20 cellular contexts compared by ENCODE assay signal in the genomic region with DNA sequence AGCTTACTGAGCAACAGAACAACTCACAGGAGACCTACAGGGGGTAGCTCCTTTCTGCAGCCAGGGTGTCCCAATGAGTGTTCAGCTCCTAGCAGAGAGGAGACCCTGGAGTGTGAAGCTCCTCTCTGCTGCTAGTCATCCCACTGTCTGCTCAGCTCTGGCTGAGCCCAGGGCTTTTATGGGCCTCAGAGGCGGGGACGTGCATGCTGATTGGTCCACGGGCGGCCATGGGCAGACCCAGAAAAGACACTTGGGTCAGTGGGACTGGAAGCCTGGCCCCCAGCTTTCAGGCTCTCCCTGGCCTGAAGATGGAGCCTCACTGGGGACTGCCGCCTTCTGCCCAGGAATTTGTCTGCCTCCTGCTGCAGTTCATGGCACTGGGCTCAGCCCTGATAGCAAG. TPM values are rescaled to one million over a fixed set of nuclear protein-coding genes. Genes with fewer than 3 reads are reported as not detected.
DNase-seq lines count a peak whose midpoint lies in the region; ATAC-seq, FAIRE-seq and TF ChIP-seq lines count a peak whose summit lies in the region.
"Had no signal": no experiment of that assay in that cellular context is flagged by ENCODE, and none has a peak within 500 bp of the region (broad histone marks: within the 10 kb centered on the region; RNA-seq: fewer than 3 reads in every experiment).

No MANE protein-coding gene starts in this region.

- H4K20me1 ChIP-seq in HepG2 (ENCODE audit: insufficient read depth, low read length): no peaks in the 10 kb centered on the region

- H2BK15ac ChIP-seq in mesendoderm (replicated peaks; ENCODE audit: low read depth): no peak overlapping the region

- H3K4ac ChIP-seq in mesendoderm (ENCODE audit: low read depth, low read length): no peak overlapping the region

- no peak for TF ChIP-seq RAD21 in HepG2 (CRISPR knock-in tag; IDR thresholded peaks at IDR 0.05)

- H3K9me3 Mint-ChIP-seq in endodermal cell: no peaks in the 10 kb centered on the region
- H3K9me3 Mint-ChIP-seq in T-helper 2 cell treated with Interferon-gamma antibody and Interleukin-4, amounts not matched to agents 5 μg/mL and 100 μg/mL, for 36 hours: peaks cover 6% of the 10 kb centered on the region
- peaks cover 2% of the 10 kb centered on the region for H3K9me3 Mint-ChIP-seq in activated CD4-positive, alpha-beta memory T cell treated with anti-CD3 and anti-CD28 coated beads, Interleukin-2, amount 10 ng/mL, durations not matched to agents 7 days and 5 days

- intact Hi-C loops in HepG2 (cut with micrococcal nuclease; ENCODE audit: unreplicated experiment): no loop called here
- intact Hi-C loops in right lobe of liver (cut with DNase I): no loop called here

- ATAC-seq in HepG2: peak; percentile 60
- ATAC-seq in right lobe of liver: no peak
- ATAC-seq in GM21390 (IDR thresholded peaks at IDR 0.05; ENCODE audit: unreplicated experiment): no peak
- ATAC-seq: CD8-positive, alpha-beta T cell; GM12878 had no signal

- FAIRE-seq in HepG2 (lab: Jason Lieb, UNC): no peak
- FAIRE-seq: GM12878, GM18507 had no signal

- no peak overlapping the region for H3K4me2 ChIP-seq in HepG2 (ENCODE audit: low read depth, low read length)
- H3K4me2 ChIP-seq in mesendoderm (ENCODE audit: low read length): no peak overlapping the region

- TF ChIP-seq EP300 in HepG2 (IDR thresholded peaks at IDR 0.05; ENCODE audit: low read depth in 2 of 2, low read length in 2 of 2): no peak
- TF ChIP-seq EP300 in HepG2 (CRISPR knock-in tag; IDR thresholded peaks at IDR 0.05; ENCODE audit: borderline replicate concordance): no peak

- no peak for TF ChIP-seq CTCF in HepG2 (CRISPR knock-in tag; IDR thresholded peaks at IDR 0.05)
- no peak for TF ChIP-seq CTCF in right lobe of liver (IDR thresholded peaks at IDR 0.05)
- no peak for TF ChIP-seq CTCF in endodermal cell (conservative IDR thresholded peaks at IDR 0.05)

- H3K23ac ChIP-seq in mesendoderm (ENCODE audit: low read length): no peak overlapping the region

- no peak overlapping the region for H3K9ac ChIP-seq in HepG2 (ENCODE audit: insufficient read depth, low read depth, low read length)
- no peak overlapping the region for H3K9ac ChIP-seq in endodermal cell (ENCODE audit: extremely low read depth, low read length, poor library complexity, severe bottlenecking)
- H3K9ac ChIP-seq in mesendoderm (ENCODE audit: low read length): no peak overlapping the region

- WGBS in HepG2 (ENCODE audit: low lambda C conversion rate): no CpG with 5 or more reads among the region's 5 CpGs
- WGBS in right lobe of liver (ENCODE audit: insufficient coverage, low coverage, low lambda C conversion rate, missing lambda C conversion rate): no CpG with 5 or more reads among the region's 5 CpGs
- 67 to 83% methylated on average over 1 to 5 of the region's 5 CpGs for WGBS in endodermal cell (ENCODE audit: insufficient coverage in 1 of 2, insufficient read length in 1 of 2), 2 experiments
- no CpG with 5 or more reads among the region's 5 CpGs for WGBS in mesendoderm (ENCODE audit: extremely low coverage, insufficient coverage, low lambda C conversion rate)

- H3K18ac ChIP-seq in mesendoderm (ENCODE audit: low read length): no peak overlapping the region

- H3K9me3 ChIP-seq in HepG2 (ENCODE audit: low read length): no peaks in the 10 kb centered on the region
- no peaks in the 10 kb centered on the region for H3K9me3 ChIP-seq in right lobe of liver
- H3K9me3 ChIP-seq in endodermal cell (ENCODE audit: control insufficient read depth, low read length): no peaks in the 10 kb centered on the region

- H3K27ac ChIP-seq in HepG2 (ENCODE audit: extremely low read length, insufficient read depth, low read length): no peak overlapping the region
- H3K27ac ChIP-seq in right lobe of liver: no peak overlapping the region
- H3K27ac ChIP-seq in endodermal cell (ENCODE audit: low read depth, low read length): no peak overlapping the region
- no peak overlapping the region for H3K27ac ChIP-seq in mesendoderm (ENCODE audit: low read depth, low read length)
- H3K27ac ChIP-seq: 22Rv1 had no signal

- H3K4me3 ChIP-seq in HepG2 (replicated peaks in 1 of 3; ENCODE audit: insufficient read depth in 1 of 3, low read depth in 2 of 3, low read length in 3 of 3) (no peak overlapping the region), right lobe of liver (no peak overlapping the region), endodermal cell (ENCODE audit: low read length) (no peak overlapping the region), mesendoderm (ENCODE audit: low read length) (no peak overlapping the region)
- H3K4me3 ChIP-seq: GM12878 had no signal

- in situ Hi-C loops in HepG2 (cut with HindIII; ENCODE audit: extremely low pct_ligation_motif_present, low pct_unique_long_range_greater_than_20kb): no loop called here

- peak overlapping the region; percentile 39 for H3K56ac ChIP-seq in mesendoderm (ENCODE audit: low read length)

- H2AFZ ChIP-seq in HepG2 (ENCODE audit: low read length): no peak overlapping the region

- no peak overlapping the region for H3K4me3 Mint-ChIP-seq in endodermal cell
- H3K4me3 Mint-ChIP-seq in T-helper 2 cell treated with Interferon-gamma antibody and Interleukin-4, amounts not matched to agents 5 μg/mL and 100 μg/mL, for 36 hours: no peak overlapping the region
- H3K4me3 Mint-ChIP-seq in activated CD4-positive, alpha-beta memory T cell treated with anti-CD3 and anti-CD28 coated beads, Interleukin-2, amount 10 ng/mL, durations not matched to agents 7 days and 5 days: no peak overlapping the region
- H3K4me3 Mint-ChIP-seq: CD14-positive monocyte; CD8-positive, alpha-beta T cell had no signal

- no TSS peak for BruUV-seq in HepG2 (replicated peaks; lab: Mats Ljungman, UMichigan)

- H2AK5ac ChIP-seq in mesendoderm (ENCODE audit: low read length): no peak overlapping the region

- no peaks in the 10 kb centered on the region for H3K36me3 Mint-ChIP-seq in endodermal cell (ENCODE audit: low read depth)
- H3K36me3 Mint-ChIP-seq in T-helper 2 cell treated with Interferon-gamma antibody and Interleukin-4, amounts not matched to agents 5 μg/mL and 100 μg/mL, for 36 hours (ENCODE audit: low read depth): no peaks in the 10 kb centered on the region
- peaks cover 2% of the 10 kb centered on the region for H3K36me3 Mint-ChIP-seq in activated CD4-positive, alpha-beta memory T cell treated with anti-CD3 and anti-CD28 coated beads, Interleukin-2, amount 10 ng/mL, durations not matched to agents 7 days and 5 days (ENCODE audit: low read depth)
- H3K36me3 Mint-ChIP-seq: CD14-positive monocyte; CD8-positive, alpha-beta T cell had no signal

- H3K79me2 ChIP-seq in HepG2 (ENCODE audit: insufficient read depth, low read length) (no peaks in the 10 kb centered on the region), mesendoderm (ENCODE audit: control insufficient read depth, insufficient read depth, low read length) (no peaks in the 10 kb centered on the region)

- no peak overlapping the region for H4K5ac ChIP-seq in mesendoderm (ENCODE audit: low read length)

- H3K36me3 ChIP-seq in HepG2 (replicated peaks in 1 of 2; ENCODE audit: control insufficient read depth in 1 of 2, insufficient read depth in 2 of 2, low read length in 2 of 2) (no peaks in the 10 kb centered on the region), right lobe of liver (no peaks in the 10 kb centered on the region), endodermal cell (ENCODE audit: control insufficient read depth, insufficient read depth, low read length) (no peaks in the 10 kb centered on the region), mesendoderm (ENCODE audit: control insufficient read depth, insufficient read depth, low read length) (no peaks in the 10 kb centered on the region)

- H3K27ac Mint-ChIP-seq in endodermal cell: peak overlapping the region; percentile 13
- H3K27ac Mint-ChIP-seq in T-helper 2 cell treated with Interferon-gamma antibody and Interleukin-4, amounts not matched to agents 5 μg/mL and 100 μg/mL, for 36 hours: no peak overlapping the region
- H3K27ac Mint-ChIP-seq in activated CD4-positive, alpha-beta memory T cell treated with anti-CD3 and anti-CD28 coated beads, Interleukin-2, amount 10 ng/mL, durations not matched to agents 7 days and 5 days: no peak overlapping the region
- H3K27ac Mint-ChIP-seq: CD14-positive monocyte; CD8-positive, alpha-beta T cell had no signal

- H3K4me1 ChIP-seq in HepG2 (ENCODE audit: insufficient read depth, low read length) (no peaks in the 10 kb centered on the region), right lobe of liver (no peaks in the 10 kb centered on the region), endodermal cell (ENCODE audit: control insufficient read depth, insufficient read depth, low read length) (no peaks in the 10 kb centered on the region), mesendoderm (ENCODE audit: control insufficient read depth, low read depth, low read length) (peaks cover 11% of the 10 kb centered on the region)

- no peaks in the 10 kb centered on the region for H3K79me1 ChIP-seq in mesendoderm (ENCODE audit: low read length)

- POLR2A ChIA-PET in HepG2 (lab: Yijun Ruan, JAX): no interaction called here
- POLR2A ChIA-PET in activated CD4-positive, alpha-beta memory T cell treated with anti-CD3 and anti-CD28 coated beads, Interleukin-2, amount 10 ng/mL, durations not matched to agents 7 days and 5 days (lab: Charles Lee): no interaction called here

- peaks cover 10% of the 10 kb centered on the region for H3K27me3 Mint-ChIP-seq in endodermal cell (ENCODE audit: insufficient read depth)
- H3K27me3 Mint-ChIP-seq in T-helper 2 cell treated with Interferon-gamma antibody and Interleukin-4, amounts not matched to agents 5 μg/mL and 100 μg/mL, for 36 hours (ENCODE audit: low read depth): peaks cover 31% of the 10 kb centered on the region
- H3K27me3 Mint-ChIP-seq in activated CD4-positive, alpha-beta memory T cell treated with anti-CD3 and anti-CD28 coated beads, Interleukin-2, amount 10 ng/mL, durations not matched to agents 7 days and 5 days: peaks cover 34% of the 10 kb centered on the region

- CTCF ChIA-PET in HepG2 (lab: Yijun Ruan, JAX; ENCODE audit: low intra/inter-chr PET ratio, low total read pairs): no interaction called here
- CTCF ChIA-PET in activated CD4-positive, alpha-beta memory T cell treated with anti-CD3 and anti-CD28 coated beads, Interleukin-2, amount 10 ng/mL, durations not matched to agents 7 days and 5 days (lab: Charles Lee): interaction anchor here (1.8 kb wide), 1 partner anchor 27 kb away, joined by 5 read pairs; no protein-coding TSS in a partner anchor

- no peak overlapping the region for H4K8ac ChIP-seq in mesendoderm (ENCODE audit: low read depth, low read length)

- no peak overlapping the region for H2BK5ac ChIP-seq in mesendoderm (ENCODE audit: low read length)

- TF ChIP-seq POLR2A in HepG2 (IDR thresholded peaks at IDR 0.05; ENCODE audit: insufficient read depth in 1 of 2, low read depth in 2 of 2, low read length in 2 of 2): no peak
- no peak for TF ChIP-seq POLR2A in right lobe of liver (IDR thresholded peaks at IDR 0.05)

- H2BK120ac ChIP-seq in mesendoderm (ENCODE audit: low read depth, low read length): no peak overlapping the region

- peaks cover 4 to 32% of the 10 kb centered on the region in 2 experiments; a peak in 4 of 5 replicates for H3K27me3 ChIP-seq in HepG2 (ENCODE audit: control insufficient read depth in 1 of 2, insufficient read depth in 2 of 2, low read length in 2 of 2)
- no peaks in the 10 kb centered on the region for H3K27me3 ChIP-seq in right lobe of liver
- no peaks in the 10 kb centered on the region for H3K27me3 ChIP-seq in endodermal cell (ENCODE audit: control insufficient read depth, insufficient read depth, low read length, poor library complexity, severe bottlenecking)
- no peaks in the 10 kb centered on the region for H3K27me3 ChIP-seq in mesendoderm (ENCODE audit: insufficient read depth, low read length, poor library complexity)

- DNase-seq in HepG2 (ENCODE audit: low spot score) (no peak), right lobe of liver (no peak), endodermal cell (peak; percentile 94), mesendoderm (peak; percentile 68)
- no peak for DNase-seq in T-helper 2 cell treated with Interferon-gamma antibody and Interleukin-4, amounts not matched to agents 5 μg/mL and 100 μg/mL, for 36 hours (ENCODE audit: low spot score)
- no peak for DNase-seq in activated CD4-positive, alpha-beta memory T cell treated with anti-CD3 and anti-CD28 coated beads, Interleukin-2, amount 10 ng/mL, durations not matched to agents 7 days and 5 days
- no peak for DNase-seq in activated naive CD4-positive, alpha-beta T cell treated with Interleukin-2 at 50 U/mL for 16 hours
- DNase-seq: CD8-positive, alpha-beta T cell; COR-L47; DMS53; GOT3; Karpas-422 had no signal

- H3K4me1 Mint-ChIP-seq in endodermal cell: peaks cover 12% of the 10 kb centered on the region
- H3K4me1 Mint-ChIP-seq in T-helper 2 cell treated with Interferon-gamma antibody and Interleukin-4, amounts not matched to agents 5 μg/mL and 100 μg/mL, for 36 hours (ENCODE audit: low read depth): no peaks in the 10 kb centered on the region
- H3K4me1 Mint-ChIP-seq in activated CD4-positive, alpha-beta memory T cell treated with anti-CD3 and anti-CD28 coated beads, Interleukin-2, amount 10 ng/mL, durations not matched to agents 7 days and 5 days: no peaks in the 10 kb centered on the region
- H3K4me1 Mint-ChIP-seq: CD14-positive monocyte had no signal

RNA-seq across cellular contexts. Expression of a gene that starts 40.6 kb away (rescaled TPM):
- 10.1 and 11.5 TPM in 2 replicates for total RNA-seq in HepG2 (2016; rRNA removed; fragmentation: Illumina TruSeq; extraction: Trizol)
- 14.4 and 15.0 TPM in 2 replicates for total RNA-seq in HepG2 (2016; cell fraction: cytosol; rRNA removed; fragmentation: Illumina TruSeq; extraction: Trizol; ENCODE audit: low read depth)
- 9.9 and 11.9 TPM in 2 replicates for total RNA-seq in HepG2 (2016; cell fraction: insoluble cytoplasmic fraction; rRNA removed; fragmentation: Illumina TruSeq; extraction: Trizol)
- total RNA-seq in HepG2 (2016; cell fraction: membrane; rRNA removed; fragmentation: Illumina TruSeq; extraction: Trizol): 28.4 and 30.1 TPM in 2 replicates
- total RNA-seq in HepG2 (2016; cell fraction: nucleus; rRNA removed; fragmentation: Illumina TruSeq; extraction: Trizol): 6.7 and 8.6 TPM in 2 replicates
- 15.0 and 20.0 TPM in 2 replicates for polyA plus RNA-seq in HepG2 (2011; rRNA removed)
- 14.6 and 15.9 TPM in 2 replicates for polyA plus RNA-seq in HepG2 (2011; cell fraction: cytosol; rRNA removed)
- 34.5 and 40.1 TPM in 2 replicates for polyA plus RNA-seq in HepG2 (2011; cell fraction: nucleus; rRNA removed)
- polyA plus RNA-seq in HepG2 (2012): 7.5 and 9.2 TPM in 2 replicates
- 20.7 and 22.9 TPM in 2 replicates for polyA plus RNA-seq in HepG2 (2016; cell fraction: cytosol; fragmentation: Illumina TruSeq; extraction: Trizol; ENCODE audit: low read depth)
- 11.8 and 14.9 TPM in 2 replicates for polyA plus RNA-seq in HepG2 (2016; cell fraction: insoluble cytoplasmic fraction; fragmentation: Illumina TruSeq; extraction: Trizol; ENCODE audit: low read depth)
- polyA plus RNA-seq in HepG2 (2016; cell fraction: membrane; fragmentation: Illumina TruSeq; extraction: Trizol; ENCODE audit: low read depth): 32.1 and 34.7 TPM in 2 replicates
- polyA plus RNA-seq in HepG2 (2016; cell fraction: nucleus; fragmentation: Illumina TruSeq; extraction: Trizol; ENCODE audit: insufficient read depth, low read depth): 17.6 and 18.4 TPM in 2 replicates
- polyA minus RNA-seq in HepG2 (2011; rRNA and poly(A)+ RNA removed; ENCODE audit: low replicate concordance): 26.2 and 35.2 TPM in 2 replicates
- polyA minus RNA-seq in HepG2 (2011; cell fraction: cytosol; rRNA and poly(A)+ RNA removed): 9.8 and 12.6 TPM in 2 replicates
- polyA minus RNA-seq in HepG2 (2011; cell fraction: nucleus; rRNA and poly(A)+ RNA removed): 6.7 and 8.6 TPM in 2 replicates
- 10 to 100 TPM; 10.9 to 20.8 (median 13.6) TPM for total RNA-seq in right lobe of liver
- total RNA-seq in endodermal cell: 10 to 100 TPM; 49.3 to 50.3 TPM
- polyA plus RNA-seq in endodermal cell (2013, experiment 1 of 2): 35.5 TPM
- 34.8 TPM for polyA plus RNA-seq in endodermal cell (2013, experiment 2 of 2)
- 26.2 TPM for polyA plus RNA-seq in mesendoderm (2013, experiment 1 of 2)
- polyA plus RNA-seq in mesendoderm (2013, experiment 2 of 2): 27.6 TPM
- 10 to 100 TPM; 33.3 to 33.4 TPM for total RNA-seq in activated CD4-positive, alpha-beta memory T cell treated with anti-CD3 and anti-CD28 coated beads, Interleukin-2, amount 10 ng/mL, durations not matched to agents 7 days and 5 days

RNA-seq across cellular contexts. Expression of a gene that starts 57.4 kb away (rescaled TPM):
- total RNA-seq in HepG2 (2016; rRNA removed; fragmentation: Illumina TruSeq; extraction: Trizol) (not detected in 2 replicates), right lobe of liver (not detected), endodermal cell (1 to 10 TPM; 1.4 to 2.0 TPM)
- total RNA-seq in HepG2 (2016; cell fraction: cytosol; rRNA removed; fragmentation: Illumina TruSeq; extraction: Trizol; ENCODE audit: low read depth): not detected in 2 replicates
- total RNA-seq in HepG2 (2016; cell fraction: insoluble cytoplasmic fraction; rRNA removed; fragmentation: Illumina TruSeq; extraction: Trizol): not detected in 2 replicates
- not detected in 2 replicates for total RNA-seq in HepG2 (2016; cell fraction: membrane; rRNA removed; fragmentation: Illumina TruSeq; extraction: Trizol)
- not detected in 2 replicates for total RNA-seq in HepG2 (2016; cell fraction: nucleus; rRNA removed; fragmentation: Illumina TruSeq; extraction: Trizol)
- not detected in 2 replicates for polyA plus RNA-seq in HepG2 (2011; rRNA removed)
- not detected in 2 replicates for polyA plus RNA-seq in HepG2 (2011; cell fraction: cytosol; rRNA removed)
- not detected in 2 replicates for polyA plus RNA-seq in HepG2 (2011; cell fraction: nucleus; rRNA removed)
- not detected in 2 replicates for polyA plus RNA-seq in HepG2 (2012)
- not detected in 2 replicates for polyA plus RNA-seq in HepG2 (2016; cell fraction: cytosol; fragmentation: Illumina TruSeq; extraction: Trizol; ENCODE audit: low read depth)
- not detected in 2 replicates for polyA plus RNA-seq in HepG2 (2016; cell fraction: insoluble cytoplasmic fraction; fragmentation: Illumina TruSeq; extraction: Trizol; ENCODE audit: low read depth)
- polyA plus RNA-seq in HepG2 (2016; cell fraction: membrane; fragmentation: Illumina TruSeq; extraction: Trizol; ENCODE audit: low read depth): not detected in 2 replicates
- polyA plus RNA-seq in HepG2 (2016; cell fraction: nucleus; fragmentation: Illumina TruSeq; extraction: Trizol; ENCODE audit: insufficient read depth, low read depth): not detected in 2 replicates
- 0.07 TPM in 1 of 2 replicates, not detected in the other for polyA minus RNA-seq in HepG2 (2011; rRNA and poly(A)+ RNA removed; ENCODE audit: low replicate concordance)
- polyA minus RNA-seq in HepG2 (2011; cell fraction: cytosol; rRNA and poly(A)+ RNA removed): not detected in 2 replicates
- polyA minus RNA-seq in HepG2 (2011; cell fraction: nucleus; rRNA and poly(A)+ RNA removed): not detected in 2 replicates
- polyA plus RNA-seq in endodermal cell (2013, experiment 1 of 2): 0.82 TPM
- polyA plus RNA-seq in endodermal cell (2013, experiment 2 of 2): not detected
- polyA plus RNA-seq in mesendoderm (2013, experiment 1 of 2): 0.17 TPM
- 0.11 TPM for polyA plus RNA-seq in mesendoderm (2013, experiment 2 of 2)
- total RNA-seq in activated CD4-positive, alpha-beta memory T cell treated with anti-CD3 and anti-CD28 coated beads, Interleukin-2, amount 10 ng/mL, durations not matched to agents 7 days and 5 days: not detected
- total RNA-seq: A673; CD8-positive, alpha-beta T cell; GM12878; HT1080 had no signal
- polyA plus RNA-seq: BJ, CD14-positive monocyte, GM12878 had no signal

RNA-seq across cellular contexts. Expression of a gene that starts 57.5 kb away (rescaled TPM):
- total RNA-seq in HepG2 (2016; rRNA removed; fragmentation: Illumina TruSeq; extraction: Trizol) (not detected in 2 replicates), right lobe of liver (not detected), endodermal cell (1 to 10 TPM in 1 of 2 donors, under 1 TPM in 1; 0.22 to 1.8 TPM)
- not detected in 2 replicates for total RNA-seq in HepG2 (2016; cell fraction: cytosol; rRNA removed; fragmentation: Illumina TruSeq; extraction: Trizol; ENCODE audit: low read depth)
- not detected in 2 replicates for total RNA-seq in HepG2 (2016; cell fraction: insoluble cytoplasmic fraction; rRNA removed; fragmentation: Illumina TruSeq; extraction: Trizol)
- total RNA-seq in HepG2 (2016; cell fraction: membrane; rRNA removed; fragmentation: Illumina TruSeq; extraction: Trizol): not detected in 2 replicates
- not detected in 2 replicates for total RNA-seq in HepG2 (2016; cell fraction: nucleus; rRNA removed; fragmentation: Illumina TruSeq; extraction: Trizol)
- polyA plus RNA-seq in HepG2 (2011; rRNA removed): not detected in 2 replicates
- polyA plus RNA-seq in HepG2 (2011; cell fraction: cytosol; rRNA removed): not detected in 2 replicates
- not detected in 2 replicates for polyA plus RNA-seq in HepG2 (2011; cell fraction: nucleus; rRNA removed)
- not detected in 2 replicates for polyA plus RNA-seq in HepG2 (2012)
- polyA plus RNA-seq in HepG2 (2016; cell fraction: cytosol; fragmentation: Illumina TruSeq; extraction: Trizol; ENCODE audit: low read depth): not detected in 2 replicates
- polyA plus RNA-seq in HepG2 (2016; cell fraction: insoluble cytoplasmic fraction; fragmentation: Illumina TruSeq; extraction: Trizol; ENCODE audit: low read depth): not detected in 2 replicates
- polyA plus RNA-seq in HepG2 (2016; cell fraction: membrane; fragmentation: Illumina TruSeq; extraction: Trizol; ENCODE audit: low read depth): not detected in 2 replicates
- not detected in 2 replicates for polyA plus RNA-seq in HepG2 (2016; cell fraction: nucleus; fragmentation: Illumina TruSeq; extraction: Trizol; ENCODE audit: insufficient read depth, low read depth)
- not detected in 2 replicates for polyA minus RNA-seq in HepG2 (2011; rRNA and poly(A)+ RNA removed; ENCODE audit: low replicate concordance)
- not detected in 2 replicates for polyA minus RNA-seq in HepG2 (2011; cell fraction: cytosol; rRNA and poly(A)+ RNA removed)
- polyA minus RNA-seq in HepG2 (2011; cell fraction: nucleus; rRNA and poly(A)+ RNA removed): not detected in 2 replicates
- 0.25 TPM for polyA plus RNA-seq in endodermal cell (2013, experiment 1 of 2)
- polyA plus RNA-seq in endodermal cell (2013, experiment 2 of 2): 0.58 TPM
- 1.0 TPM for polyA plus RNA-seq in mesendoderm (2013, experiment 1 of 2)
- polyA plus RNA-seq in mesendoderm (2013, experiment 2 of 2): 1.4 TPM
- total RNA-seq in activated CD4-positive, alpha-beta memory T cell treated with anti-CD3 and anti-CD28 coated beads, Interleukin-2, amount 10 ng/mL, durations not matched to agents 7 days and 5 days: not detected
- total RNA-seq: A673; CD8-positive, alpha-beta T cell; GM12878 had no signal
- polyA plus RNA-seq: BJ, CD14-positive monocyte had no signal

Comparison
In these comparisons a context has a peak if more than half of its experiments do, and no peak if none do; other contexts are left out.
1. DNase-seq: peak in endodermal cell (single experiment) and mesendoderm (single experiment); none in HepG2 (single experiment), right lobe of liver (0 of 3), T-helper 2 cell treated with Interferon-gamma antibody and Interleukin-4, amounts not matched to agents 5 μg/mL and 100 μg/mL, for 36 hours (single experiment), activated CD4-positive, alpha-beta memory T cell treated with anti-CD3 and anti-CD28 coated beads, Interleukin-2, amount 10 ng/mL, durations not matched to agents 7 days and 5 days (single experiment) and activated naive CD4-positive, alpha-beta T cell treated with Interleukin-2 at 50 U/mL for 16 hours (single experiment).